ENCODE assay signal across 8 cellular contexts in the genomic region with DNA sequence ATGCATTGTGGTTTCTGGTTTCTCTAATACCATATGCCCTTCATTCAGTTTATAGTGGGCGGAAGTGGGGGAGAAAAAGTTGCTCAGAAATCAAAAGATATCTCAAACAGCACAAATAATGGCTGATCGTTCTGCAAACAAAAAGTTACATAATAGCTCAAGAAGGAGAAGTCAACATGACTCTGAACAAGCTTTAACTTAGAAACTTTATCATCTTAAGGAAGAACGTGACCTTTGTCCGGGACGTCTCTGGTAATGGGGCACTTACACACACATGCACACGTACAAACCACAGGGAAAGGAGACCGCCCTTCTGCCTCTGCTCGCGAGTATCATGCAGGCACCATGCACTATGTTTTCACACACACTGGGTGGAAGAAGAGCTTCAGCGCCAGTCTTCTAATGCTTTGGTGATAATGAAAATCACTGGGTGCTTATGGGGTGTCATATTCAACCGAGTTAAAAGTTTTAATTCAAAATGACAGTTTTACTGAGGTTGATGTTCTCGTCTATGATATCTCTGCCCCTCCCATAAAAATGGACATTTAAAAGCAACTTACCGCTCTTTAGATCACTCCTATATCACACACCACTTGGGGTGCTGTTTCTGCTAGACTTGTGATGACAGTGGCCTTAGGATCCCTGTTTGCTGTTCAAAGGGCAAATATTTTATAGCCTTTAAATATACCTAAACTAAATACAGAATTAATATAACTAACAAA. TPM values are rescaled to one million over a fixed set of nuclear protein-coding genes. Genes with fewer than 3 reads are reported as not detected.
DNase-seq lines count a peak whose midpoint lies in the region; ATAC-seq, FAIRE-seq and TF ChIP-seq lines count a peak whose summit lies in the region.

No MANE protein-coding gene starts in this region.

- peak; percentile 19 for DNase-seq in stimulated activated CD8-positive, alpha-beta memory T cell treated with anti-CD3 and anti-CD28 coated beads, Interleukin-12 subunit alpha, Interleukin-12 subunit beta, amount 100 ng/mL, for 1 hour (ENCODE audit: low read depth)
- DNase-seq in stimulated activated CD8-positive, alpha-beta memory T cell treated with anti-CD3 and anti-CD28 coated beads, Interleukin-4, amount 100 ng/mL, for 48 hours: no peak
- DNase-seq in astrocyte (ENCODE audit: low read depth) (peak; percentile 73), left kidney (ENCODE audit: low read depth, low spot score) (peak; percentile 50), kidney glomerular epithelial cell (lab: John Stamatoyannopoulos, UW) (no peak), HCEC 1CT (no peak)

- peaks cover 11% of the 10 kb centered on the region for H3K4me1 ChIP-seq in astrocyte (ENCODE audit: insufficient read depth, low read length)

- H4K20me1 ChIP-seq in astrocyte (ENCODE audit: insufficient read depth, low read length): peaks cover 31% of the 10 kb centered on the region

- H2AFZ ChIP-seq in astrocyte (ENCODE audit: low read depth, low read length): no peak overlapping the region

- no peak overlapping the region for H3K4me3 Mint-ChIP-seq in astrocyte (ENCODE audit: unreplicated experiment)

- FAIRE-seq in astrocyte (lab: Jason Lieb, UNC): no peak

- no peaks in the 10 kb centered on the region for H3K9me3 Mint-ChIP-seq in astrocyte (ENCODE audit: unreplicated experiment)

- H3K36me3 ChIP-seq in astrocyte (ENCODE audit: insufficient read depth, low read length): peaks cover 16% of the 10 kb centered on the region

- peaks cover 9% of the 10 kb centered on the region for H3K4me1 Mint-ChIP-seq in astrocyte (ENCODE audit: low read depth, unreplicated experiment)

- H3K9me3 ChIP-seq in astrocyte (ENCODE audit: insufficient read depth, low read depth, low read length): no peaks in the 10 kb centered on the region

- TF ChIP-seq CTCF in astrocyte (IDR thresholded peaks at IDR 0.05; ENCODE audit: insufficient read depth, low read depth, low read length): peak; percentile 34

- H3K36me3 Mint-ChIP-seq in astrocyte (ENCODE audit: low read depth, unreplicated experiment): peaks cover 12% of the 10 kb centered on the region

- H3K27me3 Mint-ChIP-seq in astrocyte (ENCODE audit: low read depth, unreplicated experiment): no peaks in the 10 kb centered on the region

- ATAC-seq in GM19452 (IDR thresholded peaks at IDR 0.05; ENCODE audit: unreplicated experiment) (no peak), GM21786 (IDR thresholded peaks at IDR 0.05; ENCODE audit: unreplicated experiment) (no peak)

- H3K4me3 ChIP-seq in astrocyte (ENCODE audit: insufficient read depth, low read depth, low read length): no peak overlapping the region

- H3K9ac ChIP-seq in astrocyte (ENCODE audit: low read length): no peak overlapping the region

- no peaks in the 10 kb centered on the region for H3K27me3 ChIP-seq in astrocyte (ENCODE audit: insufficient read depth, low read length)

- no peak overlapping the region for H3K4me2 ChIP-seq in astrocyte (ENCODE audit: low read length)

- no peak overlapping the region for H3K27ac ChIP-seq in astrocyte (ENCODE audit: low read depth, low read length)

- H3K27ac Mint-ChIP-seq in astrocyte (ENCODE audit: unreplicated experiment): no peak overlapping the region

- H3K79me2 ChIP-seq in astrocyte (ENCODE audit: insufficient read depth, low read length): peaks cover 24% of the 10 kb centered on the region

RNA-seq across cellular contexts. Expression of a gene that starts 4.7 kb away (rescaled TPM):
- total RNA-seq in astrocyte: 33.9 and 57.7 TPM in 2 replicates

Comparison
In these comparisons a context has a peak if more than half of its experiments do, and no peak if none do; other contexts are left out.
1. DNase-seq: peak in stimulated activated CD8-positive, alpha-beta memory T cell treated with anti-CD3 and anti-CD28 coated beads, Interleukin-12 subunit alpha, Interleukin-12 subunit beta, amount 100 ng/mL, for 1 hour (single experiment), astrocyte (single experiment) and left kidney (single experiment); none in stimulated activated CD8-positive, alpha-beta memory T cell treated with anti-CD3 and anti-CD28 coated beads, Interleukin-4, amount 100 ng/mL, for 48 hours (single experiment), kidney glomerular epithelial cell (single experiment) and HCEC 1CT (single experiment).